Comparison of ENCODE assay signal across 39 cellular contexts in the genomic region with DNA sequence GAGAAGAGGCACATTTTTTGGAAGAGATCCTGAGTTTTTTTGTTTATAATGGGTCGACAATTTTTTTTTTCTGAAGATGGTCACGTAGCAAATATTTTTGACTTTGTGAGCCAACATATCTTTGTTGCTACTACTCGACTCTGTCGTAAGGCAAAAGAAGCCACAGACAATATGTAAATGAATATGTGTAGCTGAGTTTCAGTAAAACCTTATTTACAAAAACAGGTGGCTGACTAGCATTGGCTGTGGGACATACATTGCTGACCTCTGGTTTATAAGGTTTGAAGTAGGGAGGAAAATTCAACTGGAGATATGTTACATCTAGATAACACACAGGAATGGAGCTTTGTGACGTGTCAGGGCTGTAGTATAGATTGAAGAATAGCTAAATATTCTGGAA. TPM values are rescaled to one million over a fixed set of nuclear protein-coding genes. Genes with fewer than 3 reads are reported as not detected.
"Had no signal": no experiment of that assay in that cellular context is flagged by ENCODE, and none has a peak within 500 bp of the region (broad histone marks: within the 10 kb centered on the region; RNA-seq: fewer than 3 reads in every experiment).

No MANE protein-coding gene starts in this region.

- DNase-seq: activated CD4-positive, alpha-beta memory T cell treated with anti-CD3 and anti-CD28 coated beads for 36 hours; activated CD4-positive, alpha-beta T cell treated with anti-CD3 and anti-CD28 coated beads for 4 hours; activated CD4-positive, alpha-beta T cell treated with anti-CD3 and anti-CD28 coated beads, Interleukin-2, amount 10 ng/mL, durations not matched to agents 24 days and 14 days; activated CD4-positive, alpha-beta T cell treated with anti-CD3 and anti-CD28 coated beads, Interleukin-2, amount 50 U/mL, for 1 hour; activated CD4-positive, alpha-beta T cell treated with anti-CD3 and anti-CD28 coated beads, Interleukin-2, amount 50 U/mL, for 4 hours; activated CD4-positive, CD25-positive, alpha-beta regulatory T cell; activated CD4-positive, CD25-positive, alpha-beta regulatory T cell treated with anti-CD3 and anti-CD28 coated beads, Interleukin-2, amount 50 U/mL, for 72 hours; activated CD8-positive, alpha-beta memory T cell treated with anti-CD3 and anti-CD28 coated beads, Interleukin-2, amount 50 U/mL, for 4 hours; activated CD8-positive, alpha-beta T cell treated with anti-CD3 and anti-CD28 coated beads for 36 hours; activated effector memory CD4-positive, alpha-beta T cell treated with anti-CD3 and anti-CD28 coated beads, Interleukin-2, amount 50 U/mL, for 16 hours; activated gamma-delta T cell treated with Interleukin-2 at 50 U/mL for 16 hours; activated naive CD4-positive, alpha-beta T cell; activated naive CD4-positive, alpha-beta T cell treated with anti-CD3 and anti-CD28 coated beads for 36 hours; activated naive CD4-positive, alpha-beta T cell treated with anti-CD3 and anti-CD28 coated beads, Interleukin-2, amount 50 U/mL, for 16 hours; activated naive CD8-positive, alpha-beta T cell treated with anti-CD3 and anti-CD28 coated beads for 36 hours; activated T-cell treated with anti-CD3 and anti-CD28 coated beads for 4 hours; activated T-cell treated with anti-CD3 and anti-CD28 coated beads, Interleukin-2, amount 50 U/mL, for 1 hour; activated T-cell treated with anti-CD3 and anti-CD28 coated beads, Interleukin-2, amount 50 U/mL, for 4 hours; activated T-cell treated with anti-CD3 and anti-CD28 coated beads, Interleukin-2, amount 50 U/mL, for 72 hours; adrenal gland; amniotic stem cell; aorta; body of pancreas; brain microvascular endothelial cell; cerebellar nuclear complex; T-helper 1 cell; T-helper 2 cell; T-helper 9 cell; WERI-Rb-1 had no signal

- H3K4me3 ChIP-seq: adrenal gland, body of pancreas, breast epithelium had no signal

- H3K27me3 ChIP-seq: adrenal gland, body of pancreas, brain microvascular endothelial cell, breast epithelium had no signal

- H3K27ac ChIP-seq: adrenal gland, body of pancreas, brain microvascular endothelial cell, breast epithelium, WERI-Rb-1 had no signal

- H3K36me3 ChIP-seq: adrenal gland, brain microvascular endothelial cell, breast epithelium, WERI-Rb-1 had no signal

- H3K4me1 ChIP-seq: adrenal gland, body of pancreas, breast epithelium had no signal

- ATAC-seq: activated CD8-positive, alpha-beta T cell treated with anti-CD3 and anti-CD28 coated beads for 36 hours; activated naive CD4-positive, alpha-beta T cell treated with anti-CD3 and anti-CD28 coated beads, Interleukin-2, amount 50 U/mL, for 72 hours; activated T-cell treated with anti-CD3 and anti-CD28 coated beads, Interleukin-2, amount 50 U/mL, for 4 hours; activated T-cell treated with anti-CD3 and anti-CD28 coated beads, Interleukin-2, amount 50 U/mL, for 72 hours; activated T-helper 17 cell treated with anti-CD3 and anti-CD28 coated beads, Interleukin-2, amount 50 U/mL, for 72 hours; body of pancreas; WTC11 had no signal

- FAIRE-seq: astrocyte, TTC549 had no signal

- H3K9me3 ChIP-seq: adrenal gland, body of pancreas, breast epithelium had no signal

RNA-seq across cellular contexts. Expression of a gene that starts 22.5 kb away (rescaled TPM):
- total RNA-seq: activated CD4-positive, alpha-beta memory T cell treated with anti-CD3 and anti-CD28 coated beads for 36 hours; activated CD4-positive, alpha-beta T cell treated with anti-CD3 and anti-CD28 coated beads, Interleukin-2, amount 10 ng/mL, durations not matched to agents 24 days and 14 days; activated CD8-positive, alpha-beta memory T cell treated with anti-CD3 and anti-CD28 coated beads for 36 hours; activated CD8-positive, alpha-beta T cell treated with anti-CD3 and anti-CD28 coated beads for 36 hours; activated naive CD4-positive, alpha-beta T cell treated with anti-CD3 and anti-CD28 coated beads for 36 hours; activated naive CD4-positive, alpha-beta T cell treated with anti-CD3 and anti-CD28 coated beads, Interleukin-2, amount 50 U/mL, for 72 hours; activated naive CD8-positive, alpha-beta T cell treated with anti-CD3 and anti-CD28 coated beads for 36 hours; activated T-cell treated with anti-CD3 and anti-CD28 coated beads, Interleukin-2, amount 50 U/mL, for 4 hours; activated T-cell treated with anti-CD3 and anti-CD28 coated beads, Interleukin-2, amount 50 U/mL, for 72 hours; activated T-helper 1 cell treated with anti-CD3 and anti-CD28 coated beads, Interleukin-12 subunit alpha, Interleukin-12 subunit beta, Interleukin-2, Interleukin-4 antibody, amounts not matched to agents 30 ng/mL and 10 ng/mL and 1 ng/mL, durations not matched to agents 14 hours and 24 hours and 36 hours; activated T-helper 17 cell treated with anti-CD3 and anti-CD28 coated beads, Interleukin-2, amount 50 U/mL, for 72 hours; astrocyte; cardiac septum; chondrocyte had no signal
- polyA plus RNA-seq: adrenal gland, aorta had no signal
